8 cellular contexts compared by ENCODE assay signal in genomic region chr7:106737202-106737562, GRCh38.
A peak's percentile ranks its signal among the peaks of the same experiment; 100 is the strongest.
DNase-seq lines count a peak whose midpoint lies in the region; ATAC-seq, FAIRE-seq and TF ChIP-seq lines count a peak whose summit lies in the region.

No MANE protein-coding gene starts in this region.

- no peak for FAIRE-seq in frontal cortex (lab: Jason Lieb, UNC)

- H3K4me1 ChIP-seq in cardiac muscle cell (ENCODE audit: low read depth) (no peaks in the 10 kb centered on the region), tibial artery (peaks cover 0 to 22% (median 9%) of the 10 kb centered on the region in 4 donors)

- no peaks in the 10 kb centered on the region for H3K36me3 ChIP-seq in cardiac muscle cell
- H3K36me3 ChIP-seq in tibial artery = no peaks in the 10 kb centered on the region

- TF ChIP-seq CTCF in cardiac muscle cell (IDR thresholded peaks at IDR 0.05; ENCODE audit: low read depth, low read length) = peak; percentile 57
- TF ChIP-seq CTCF in fibroblast of pulmonary artery (IDR thresholded peaks at IDR 0.05; ENCODE audit: low read length, missing control alignments) = peak; percentile 60
- TF ChIP-seq CTCF in tibial artery (IDR thresholded peaks at IDR 0.05) = peak; percentile 40 to 45

- DNase-seq in cardiac muscle cell (ENCODE audit: low read depth in 1 of 2, low spot score in 1 of 2) (peak in 1 of 2 donors; percentile 78), Right ventricle myocardium inferior (ENCODE audit: missing footprints) (no peak), RKO (ENCODE audit: low spot score) (peak; percentile 57), fibroblast of pulmonary artery (ENCODE audit: low read depth) (peak; percentile 77), tibial artery (no peak), frontal cortex (ENCODE audit: low spot score in 2 of 2) (no peak)

- H3K27ac ChIP-seq in cardiac muscle cell (no peak overlapping the region), tibial artery (peak overlapping the region; percentile 13 to 62)

- H3K27me3 ChIP-seq in cardiac muscle cell = no peaks in the 10 kb centered on the region
- no peaks in the 10 kb centered on the region for H3K27me3 ChIP-seq in tibial artery

- ATAC-seq in Right ventricle myocardium inferior (no peak), GM18867 (IDR thresholded peaks at IDR 0.05; ENCODE audit: unreplicated experiment) (no peak), HG02571 (IDR thresholded peaks at IDR 0.05; ENCODE audit: unreplicated experiment) (no peak)

- intact Hi-C loops in Right ventricle myocardium inferior (cut with DNase I) (loop anchor here (2.0 to 10.0 kb wide), 3 partner anchors 76 to 272 kb away; partner anchors contain the start of gene CCDC71L), tibial artery (cut with DNase I; ENCODE audit: low total_unique reads) (loop anchor here (5.0 to 10.0 kb wide), 3 partner anchors 75 to 560 kb away; partner anchors contain the start of gene CCDC71L)

- no peak overlapping the region for H3K4me3 ChIP-seq in cardiac muscle cell
- no peak overlapping the region for H3K4me3 ChIP-seq in fibroblast of pulmonary artery (replicated peaks; ENCODE audit: low read depth, low read length)
- no peak overlapping the region for H3K4me3 ChIP-seq in tibial artery

- H3K9me3 ChIP-seq in cardiac muscle cell (ENCODE audit: low read depth) (no peaks in the 10 kb centered on the region), tibial artery (no peaks in the 10 kb centered on the region)

Comparison
In these comparisons a context has a peak if more than half of its experiments do, and no peak if none do; other contexts are left out.
1. DNase-seq: peak in RKO (single experiment) and fibroblast of pulmonary artery (single experiment); none in Right ventricle myocardium inferior (single experiment), tibial artery (0 of 2) and frontal cortex (0 of 2).
2. Peak in every context shown above with its lines, with median percentiles within 50 percentile points of each other: CTCF ChIP-seq.